1 cellular context compared by ENCODE assay signal in the genomic region with DNA sequence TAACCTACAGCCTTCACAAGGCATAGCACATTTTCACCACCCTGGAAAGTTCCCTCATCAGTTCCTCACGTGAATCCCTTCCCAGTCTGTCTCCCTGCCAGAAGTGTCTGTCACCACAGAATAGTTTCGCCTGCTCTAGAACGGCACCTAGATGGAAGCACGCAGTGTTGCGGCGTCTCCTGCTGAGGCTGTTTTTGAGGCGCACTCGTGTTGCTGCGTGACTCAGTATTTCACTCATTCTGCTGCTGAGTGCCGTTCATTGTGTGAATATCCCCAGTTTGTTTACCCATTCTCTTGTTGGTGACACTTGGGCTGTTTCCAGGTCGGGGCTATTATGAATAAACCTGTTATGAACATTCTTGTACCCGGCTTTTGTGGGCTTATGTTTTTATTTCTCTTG.
TF ChIP-seq lines count a peak whose summit lies in the region.

No MANE protein-coding gene starts in this region.

TF ChIP-seq in K562, 482 proteins besides CTCF, POLR2A, EP300 and RAD21 (continued from another document and continues in another):
- no peak for TF ChIP-seq TEAD1 (CRISPR knock-in tag; IDR thresholded peaks at IDR 0.05)
- no peak for TF ChIP-seq SP1 (CRISPR knock-in tag; IDR thresholded peaks at IDR 0.05)
- TF ChIP-seq, protein P1, sequence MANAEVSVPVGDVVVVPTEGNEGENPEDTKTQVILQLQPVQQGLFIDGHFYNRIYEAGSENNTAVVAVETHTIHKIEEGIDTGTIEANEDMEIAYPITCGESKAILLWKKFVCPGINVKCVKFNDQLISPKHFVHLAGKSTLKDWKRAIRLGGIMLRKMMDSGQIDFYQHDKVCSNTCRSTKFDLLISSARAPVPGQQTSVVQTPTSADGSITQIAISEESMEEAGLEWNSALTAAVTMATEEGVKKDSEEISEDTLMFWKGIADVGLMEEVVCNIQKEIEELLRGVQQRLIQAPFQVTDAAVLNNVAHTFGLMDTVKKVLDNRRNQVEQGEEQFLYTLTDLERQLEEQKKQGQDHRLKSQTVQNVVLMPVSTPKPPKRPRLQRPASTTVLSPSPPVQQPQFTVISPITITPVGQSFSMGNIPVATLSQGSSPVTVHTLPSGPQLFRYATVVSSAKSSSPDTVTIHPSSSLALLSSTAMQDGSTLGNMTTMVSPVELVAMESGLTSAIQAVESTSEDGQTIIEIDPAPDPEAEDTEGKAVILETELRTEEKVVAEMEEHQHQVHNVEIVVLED (CRISPR knock-in tag; IDR thresholded peaks at IDR 0.05) = no peak
- TF ChIP-seq KDM5B (IDR thresholded peaks at IDR 0.05; ENCODE audit: insufficient replicate concordance, low read depth, low read length) = no peak
- no peak for TF ChIP-seq ZFP91 (CRISPR knock-in tag; IDR thresholded peaks at IDR 0.05)
- no peak for TF ChIP-seq NONO (IDR thresholded peaks at IDR 0.05; ENCODE audit: low read depth in 2 of 2, low read length in 1 of 2)
- TF ChIP-seq KLF16 (IDR thresholded peaks at IDR 0.05) = no peak
- TF ChIP-seq, protein P2, sequence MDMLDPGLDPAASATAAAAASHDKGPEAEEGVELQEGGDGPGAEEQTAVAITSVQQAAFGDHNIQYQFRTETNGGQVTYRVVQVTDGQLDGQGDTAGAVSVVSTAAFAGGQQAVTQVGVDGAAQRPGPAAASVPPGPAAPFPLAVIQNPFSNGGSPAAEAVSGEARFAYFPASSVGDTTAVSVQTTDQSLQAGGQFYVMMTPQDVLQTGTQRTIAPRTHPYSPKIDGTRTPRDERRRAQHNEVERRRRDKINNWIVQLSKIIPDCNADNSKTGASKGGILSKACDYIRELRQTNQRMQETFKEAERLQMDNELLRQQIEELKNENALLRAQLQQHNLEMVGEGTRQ (CRISPR knock-in tag; IDR thresholded peaks at IDR 0.05) = no peak
- TF ChIP-seq ZNF561 (CRISPR knock-in tag; conservative IDR thresholded peaks at IDR 0.05) = no peak
- peak; percentile 96 for TF ChIP-seq BHLHE40 (IDR thresholded peaks at IDR 0.05; ENCODE audit: low read length)
- TF ChIP-seq ZNF124 (CRISPR knock-in tag; IDR thresholded peaks at IDR 0.05) = no peak
- TF ChIP-seq SETDB1 (IDR thresholded peaks at IDR 0.05; ENCODE audit: low read length) = no peak
- TF ChIP-seq ZNF780A (CRISPR knock-in tag; IDR thresholded peaks at IDR 0.05) = no peak
- TF ChIP-seq POLR2G (IDR thresholded peaks at IDR 0.05; ENCODE audit: low read depth, low read length) = no peak
- no peak for TF ChIP-seq PHF21A (IDR thresholded peaks at IDR 0.05; ENCODE audit: borderline replicate concordance, low read depth)
- TF ChIP-seq TFAP4 (CRISPR knock-in tag; IDR thresholded peaks at IDR 0.05; ENCODE audit: borderline replicate concordance) = no peak
- TF ChIP-seq ZNF232 (CRISPR knock-in tag; IDR thresholded peaks at IDR 0.05) = no peak
- TF ChIP-seq XRCC4 (IDR thresholded peaks at IDR 0.05; ENCODE audit: extremely low read depth, insufficient read depth, insufficient read length) = no peak
- TF ChIP-seq CBX8 (IDR thresholded peaks at IDR 0.05; ENCODE audit: borderline replicate concordance, extremely low read depth, low read depth, low read length, poor library complexity, severe bottlenecking) = no peak
- no peak for TF ChIP-seq ZNF586 (CRISPR knock-in tag; conservative IDR thresholded peaks at IDR 0.05)
- TF ChIP-seq, protein P3, sequence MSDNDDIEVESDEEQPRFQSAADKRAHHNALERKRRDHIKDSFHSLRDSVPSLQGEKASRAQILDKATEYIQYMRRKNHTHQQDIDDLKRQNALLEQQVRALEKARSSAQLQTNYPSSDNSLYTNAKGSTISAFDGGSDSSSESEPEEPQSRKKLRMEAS (CRISPR knock-in tag; IDR thresholded peaks at IDR 0.05) = no peak
- TF ChIP-seq, protein P4, sequence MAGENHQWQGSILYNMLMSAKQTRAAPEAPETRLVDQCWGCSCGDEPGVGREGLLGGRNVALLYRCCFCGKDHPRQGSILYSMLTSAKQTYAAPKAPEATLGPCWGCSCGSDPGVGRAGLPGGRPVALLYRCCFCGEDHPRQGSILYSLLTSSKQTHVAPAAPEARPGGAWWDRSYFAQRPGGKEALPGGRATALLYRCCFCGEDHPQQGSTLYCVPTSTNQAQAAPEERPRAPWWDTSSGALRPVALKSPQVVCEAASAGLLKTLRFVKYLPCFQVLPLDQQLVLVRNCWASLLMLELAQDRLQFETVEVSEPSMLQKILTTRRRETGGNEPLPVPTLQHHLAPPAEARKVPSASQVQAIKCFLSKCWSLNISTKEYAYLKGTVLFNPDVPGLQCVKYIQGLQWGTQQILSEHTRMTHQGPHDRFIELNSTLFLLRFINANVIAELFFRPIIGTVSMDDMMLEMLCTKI (IDR thresholded peaks at IDR 0.05; ENCODE audit: partially characterized antibody) = no peak
- no peak for TF ChIP-seq NFXL1 (CRISPR knock-in tag; IDR thresholded peaks at IDR 0.05)
- no peak for TF ChIP-seq RBM39 (optimal IDR thresholded peaks at IDR 0.05; ENCODE audit: low read depth, low read length)
- no peak for TF ChIP-seq ZBTB17 (CRISPR knock-in tag; IDR thresholded peaks at IDR 0.05)
- TF ChIP-seq GTF2F1 (IDR thresholded peaks at IDR 0.05; ENCODE audit: low read depth, low read length) = no peak
- no peak for TF ChIP-seq KLF13 (tag; IDR thresholded peaks at IDR 0.05; ENCODE audit: borderline replicate concordance, low read depth)
- TF ChIP-seq YBX1 (IDR thresholded peaks at IDR 0.05) = no peak
- no peak for TF ChIP-seq CREB1 (IDR thresholded peaks at IDR 0.05)
- TF ChIP-seq CREB1 (CRISPR knock-in tag; IDR thresholded peaks at IDR 0.05) = no peak
- peak; percentile 63 for TF ChIP-seq FOSL1 (tag; conservative IDR thresholded peaks at IDR 0.05)
- TF ChIP-seq, protein P5, sequence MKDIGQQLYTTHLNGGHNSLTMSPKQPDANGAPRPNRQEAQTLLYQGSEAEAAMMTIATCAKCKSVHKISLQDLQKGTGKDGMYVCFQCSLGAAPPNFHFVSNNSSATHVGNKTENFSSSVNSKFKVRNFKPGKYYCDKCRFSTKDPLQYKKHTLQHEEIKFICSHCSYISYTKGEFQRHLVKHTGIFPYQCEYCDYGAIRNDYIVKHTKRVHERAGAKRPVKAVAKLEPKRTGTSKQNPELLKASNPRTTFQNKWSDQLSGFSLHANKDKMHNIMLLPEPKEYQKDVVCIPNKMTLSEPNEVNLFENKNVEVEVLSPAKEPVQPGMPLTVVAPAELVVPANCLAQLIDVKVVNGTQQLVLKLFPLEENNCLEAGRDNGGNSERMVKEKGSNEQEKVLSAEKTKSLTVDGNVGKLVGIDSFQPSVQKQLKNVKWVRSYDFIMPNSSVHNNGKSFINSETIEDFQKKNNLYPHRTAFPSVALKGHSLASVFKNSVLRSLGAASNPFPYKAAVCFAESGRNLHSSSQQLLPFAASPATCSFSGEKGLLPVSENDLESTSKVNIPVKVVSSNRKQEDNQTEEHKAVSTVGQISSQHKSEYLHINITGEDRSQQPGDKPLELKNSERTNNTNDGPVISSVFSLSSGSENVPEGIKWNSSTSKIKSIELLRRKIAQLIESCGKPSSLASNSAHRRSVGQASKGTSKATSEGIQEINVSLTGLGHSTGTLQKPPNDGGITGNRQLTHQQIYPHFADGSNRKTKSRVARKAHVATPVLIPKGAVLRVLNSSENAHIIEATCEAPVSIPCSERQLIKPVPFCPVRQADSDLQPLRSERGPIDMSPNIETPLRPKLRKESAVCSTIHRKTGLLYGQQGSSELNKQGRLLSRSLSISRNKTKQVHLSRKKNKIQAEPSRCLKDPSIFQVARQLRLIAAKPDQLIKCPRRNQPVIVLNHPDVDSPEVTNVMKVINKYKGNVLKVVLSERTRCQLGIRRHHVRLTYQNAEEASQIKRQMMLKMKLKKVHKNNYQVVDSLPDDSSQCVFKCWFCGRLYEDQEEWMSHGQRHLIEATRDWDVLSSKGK (CRISPR knock-in tag; IDR thresholded peaks at IDR 0.05) = no peak
- TF ChIP-seq FOXK2 (conservative IDR thresholded peaks at IDR 0.05 in 1 of 2, IDR thresholded peaks at IDR 0.05 in 1 of 2; ENCODE audit: low read depth in 2 of 2) = peak; percentile 75 to 82; a peak in 3 of 4 replicates
- TF ChIP-seq SMAD3 (CRISPR knock-in tag; conservative IDR thresholded peaks at IDR 0.05) = no peak
- no peak for TF ChIP-seq FOXA1 (IDR thresholded peaks at IDR 0.05; ENCODE audit: borderline replicate concordance)
- 0 out of 2 replicates have a peak, but pooled peaks have one; percentile 53 for TF ChIP-seq HDAC2 (IDR thresholded peaks at IDR 0.05)
- no peak for TF ChIP-seq ZNF444 (CRISPR knock-in tag; IDR thresholded peaks at IDR 0.05)
- TF ChIP-seq BCL6 (CRISPR knock-in tag; IDR thresholded peaks at IDR 0.05) = no peak
- TF ChIP-seq KLF10 (CRISPR knock-in tag; IDR thresholded peaks at IDR 0.05) = no peak
- TF ChIP-seq KLF6 (CRISPR knock-in tag; IDR thresholded peaks at IDR 0.05; ENCODE audit: borderline replicate concordance) = no peak
- TF ChIP-seq, protein P6, sequence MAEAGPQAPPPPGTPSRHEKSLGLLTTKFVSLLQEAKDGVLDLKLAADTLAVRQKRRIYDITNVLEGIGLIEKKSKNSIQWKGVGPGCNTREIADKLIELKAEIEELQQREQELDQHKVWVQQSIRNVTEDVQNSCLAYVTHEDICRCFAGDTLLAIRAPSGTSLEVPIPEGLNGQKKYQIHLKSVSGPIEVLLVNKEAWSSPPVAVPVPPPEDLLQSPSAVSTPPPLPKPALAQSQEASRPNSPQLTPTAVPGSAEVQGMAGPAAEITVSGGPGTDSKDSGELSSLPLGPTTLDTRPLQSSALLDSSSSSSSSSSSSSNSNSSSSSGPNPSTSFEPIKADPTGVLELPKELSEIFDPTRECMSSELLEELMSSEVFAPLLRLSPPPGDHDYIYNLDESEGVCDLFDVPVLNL (CRISPR knock-in tag; IDR thresholded peaks at IDR 0.05; ENCODE audit: low read depth) = no peak
- no peak for TF ChIP-seq ZNF224 (CRISPR knock-in tag; IDR thresholded peaks at IDR 0.05)
- TF ChIP-seq, protein P7, sequence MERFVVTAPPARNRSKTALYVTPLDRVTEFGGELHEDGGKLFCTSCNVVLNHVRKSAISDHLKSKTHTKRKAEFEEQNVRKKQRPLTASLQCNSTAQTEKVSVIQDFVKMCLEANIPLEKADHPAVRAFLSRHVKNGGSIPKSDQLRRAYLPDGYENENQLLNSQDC (CRISPR knock-in tag; IDR thresholded peaks at IDR 0.05) = no peak
- no peak for TF ChIP-seq NUFIP1 (IDR thresholded peaks at IDR 0.05; ENCODE audit: partially characterized antibody)
- TF ChIP-seq CREBBP (IDR thresholded peaks at IDR 0.05; ENCODE audit: low read depth, low read length) = no peak
- no peak for TF ChIP-seq ARNT (IDR thresholded peaks at IDR 0.05)
- no peak for TF ChIP-seq ADNP (tag; IDR thresholded peaks at IDR 0.05)
- TF ChIP-seq MTF1 (CRISPR knock-in tag; IDR thresholded peaks at IDR 0.05; ENCODE audit: borderline replicate concordance) = no peak
- TF ChIP-seq SNAPC5 (CRISPR knock-in tag; IDR thresholded peaks at IDR 0.05) = no peak
- TF ChIP-seq ZSCAN32 (CRISPR knock-in tag; IDR thresholded peaks at IDR 0.05) = no peak
- TF ChIP-seq, protein P8, sequence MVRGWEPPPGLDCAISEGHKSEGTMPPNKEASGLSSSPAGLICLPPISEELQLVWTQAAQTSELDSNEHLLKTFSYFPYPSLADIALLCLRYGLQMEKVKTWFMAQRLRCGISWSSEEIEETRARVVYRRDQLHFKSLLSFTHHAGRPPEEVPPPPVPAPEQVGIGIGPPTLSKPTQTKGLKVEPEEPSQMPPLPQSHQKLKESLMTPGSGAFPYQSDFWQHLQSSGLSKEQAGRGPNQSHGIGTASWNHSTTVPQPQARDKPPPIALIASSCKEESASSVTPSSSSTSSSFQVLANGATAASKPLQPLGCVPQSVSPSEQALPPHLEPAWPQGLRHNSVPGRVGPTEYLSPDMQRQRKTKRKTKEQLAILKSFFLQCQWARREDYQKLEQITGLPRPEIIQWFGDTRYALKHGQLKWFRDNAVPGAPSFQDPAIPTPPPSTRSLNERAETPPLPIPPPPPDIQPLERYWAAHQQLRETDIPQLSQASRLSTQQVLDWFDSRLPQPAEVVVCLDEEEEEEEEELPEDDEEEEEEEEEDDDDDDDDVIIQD (CRISPR knock-in tag; IDR thresholded peaks at IDR 0.05) = no peak
- TF ChIP-seq, protein P9, sequence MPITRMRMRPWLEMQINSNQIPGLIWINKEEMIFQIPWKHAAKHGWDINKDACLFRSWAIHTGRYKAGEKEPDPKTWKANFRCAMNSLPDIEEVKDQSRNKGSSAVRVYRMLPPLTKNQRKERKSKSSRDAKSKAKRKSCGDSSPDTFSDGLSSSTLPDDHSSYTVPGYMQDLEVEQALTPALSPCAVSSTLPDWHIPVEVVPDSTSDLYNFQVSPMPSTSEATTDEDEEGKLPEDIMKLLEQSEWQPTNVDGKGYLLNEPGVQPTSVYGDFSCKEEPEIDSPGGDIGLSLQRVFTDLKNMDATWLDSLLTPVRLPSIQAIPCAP (CRISPR knock-in tag; IDR thresholded peaks at IDR 0.05; ENCODE audit: borderline replicate concordance) = no peak
- no peak for TF ChIP-seq MEF2A (IDR thresholded peaks at IDR 0.05; ENCODE audit: control insufficient read depth, low read depth, low read length)
- 0 out of 2 replicates have a peak, but pooled peaks have one; percentile 44 for TF ChIP-seq ARID1B (IDR thresholded peaks at IDR 0.05)
- TF ChIP-seq, protein P10, sequence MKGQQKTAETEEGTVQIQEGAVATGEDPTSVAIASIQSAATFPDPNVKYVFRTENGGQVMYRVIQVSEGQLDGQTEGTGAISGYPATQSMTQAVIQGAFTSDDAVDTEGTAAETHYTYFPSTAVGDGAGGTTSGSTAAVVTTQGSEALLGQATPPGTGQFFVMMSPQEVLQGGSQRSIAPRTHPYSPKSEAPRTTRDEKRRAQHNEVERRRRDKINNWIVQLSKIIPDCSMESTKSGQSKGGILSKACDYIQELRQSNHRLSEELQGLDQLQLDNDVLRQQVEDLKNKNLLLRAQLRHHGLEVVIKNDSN (CRISPR knock-in tag; IDR thresholded peaks at IDR 0.05) = no peak
- no peak for TF ChIP-seq CHD1 (IDR thresholded peaks at IDR 0.05; ENCODE audit: low read length)
- TF ChIP-seq ZC3H4 (CRISPR knock-in tag; IDR thresholded peaks at IDR 0.05; ENCODE audit: borderline replicate concordance) = no peak
- no peak for TF ChIP-seq NELFE (IDR thresholded peaks at IDR 0.05; ENCODE audit: insufficient read depth, insufficient read length)
